Comparison of ENCODE assay signal across 8 cellular contexts in the genomic region with DNA sequence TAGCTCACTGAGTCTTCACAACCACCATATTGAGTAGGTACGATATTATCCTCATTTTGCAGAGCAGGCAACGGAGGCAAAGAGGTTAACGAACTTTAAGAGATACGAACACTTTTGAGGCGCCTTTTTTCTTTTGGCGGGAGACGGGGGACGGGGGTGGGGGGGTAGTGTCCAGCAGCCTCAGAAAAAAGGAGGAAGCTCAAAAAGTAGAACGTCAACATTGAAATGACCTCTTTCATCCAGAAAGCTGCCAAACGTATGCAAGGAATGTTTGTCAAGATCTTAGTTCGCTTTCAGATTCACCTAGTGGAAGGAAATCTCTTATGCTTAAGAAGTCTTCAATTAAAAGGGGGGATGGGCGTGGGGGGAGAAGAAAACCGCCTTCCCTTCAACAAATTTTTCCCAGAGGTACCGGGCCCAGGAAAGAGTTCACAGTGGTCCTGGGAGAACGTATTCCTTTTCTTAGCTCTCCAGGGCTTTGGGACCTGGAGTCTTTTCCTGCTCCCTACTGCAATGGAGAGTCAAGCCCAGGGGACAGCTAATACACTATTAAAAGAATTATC. TPM values are rescaled to one million over a fixed set of nuclear protein-coding genes. Genes with fewer than 3 reads are reported as not detected.
A peak's percentile ranks its signal among the peaks of the same experiment; 100 is the strongest.
DNase-seq lines count a peak whose midpoint lies in the region; ATAC-seq and TF ChIP-seq lines count a peak whose summit lies in the region.

No MANE protein-coding gene starts in this region.

- H3K36me3 Mint-ChIP-seq in activated CD8-positive, alpha-beta memory T cell treated with anti-CD3 and anti-CD28 coated beads, Interleukin-2, amount 10 ng/mL, durations not matched to agents 7 days and 5 days: peaks cover 2% of the 10 kb centered on the region
- peaks cover 6% of the 10 kb centered on the region for H3K36me3 Mint-ChIP-seq in activated T-helper 2 cell treated with anti-CD3 and anti-CD28 coated beads, Interferon-gamma antibody, Interleukin-2, Interleukin-4, amounts not matched to agents 10 μg/mL and 5 μg/mL and 100 μg/mL, durations not matched to agents 14 hours and 24 hours and 36 hours (ENCODE audit: low read depth)

- peaks cover 47% of the 10 kb centered on the region for H3K4me1 Mint-ChIP-seq in activated CD8-positive, alpha-beta memory T cell treated with anti-CD3 and anti-CD28 coated beads, Interleukin-2, amount 10 ng/mL, durations not matched to agents 7 days and 5 days
- peaks cover 39% of the 10 kb centered on the region for H3K4me1 Mint-ChIP-seq in activated T-helper 2 cell treated with anti-CD3 and anti-CD28 coated beads, Interferon-gamma antibody, Interleukin-2, Interleukin-4, amounts not matched to agents 10 μg/mL and 5 μg/mL and 100 μg/mL, durations not matched to agents 14 hours and 24 hours and 36 hours (ENCODE audit: low read depth)

- peak overlapping the region in 2 of 3 donors; percentile 56 to 74 for H3K4me3 ChIP-seq in right lobe of liver

- no peak for TF ChIP-seq POLR2A in right lobe of liver (IDR thresholded peaks at IDR 0.05)

- 43% methylated on average over 15 of the region's 15 CpGs for WGBS in right lobe of liver (ENCODE audit: insufficient coverage, low coverage, low lambda C conversion rate, missing lambda C conversion rate)

- CTCF ChIA-PET in activated CD8-positive, alpha-beta memory T cell treated with anti-CD3 and anti-CD28 coated beads, Interleukin-2, amount 10 ng/mL, durations not matched to agents 7 days and 5 days (lab: Charles Lee): interaction anchor here (1.2 kb wide), 1 partner anchor 43 kb away, joined by 4 read pairs; no protein-coding TSS in a partner anchor

- ATAC-seq in activated CD8-positive, alpha-beta memory T cell treated with anti-CD3 and anti-CD28 coated beads, Interleukin-2, amount 10 ng/mL, durations not matched to agents 7 days and 5 days: no peak
- ATAC-seq in right lobe of liver: no peak

- no peak for DNase-seq in activated CD8-positive, alpha-beta memory T cell treated with anti-CD3 and anti-CD28 coated beads, Interleukin-2, amount 10 ng/mL, durations not matched to agents 7 days and 5 days
- DNase-seq in activated CD8-positive, alpha-beta memory T cell treated with anti-CD3 and anti-CD28 coated beads, Interleukin-2, amount 50 U/mL, for 4 hours: no peak
- DNase-seq in activated T-helper 2 cell treated with anti-CD3 and anti-CD28 coated beads, Interferon-gamma antibody, Interleukin-2, Interleukin-4, amounts not matched to agents 10 μg/mL and 5 μg/mL and 100 μg/mL, durations not matched to agents 14 hours and 24 hours and 36 hours (ENCODE audit: low spot score): no peak
- no peak for DNase-seq in right lobe of liver
- peak; percentile 13 for DNase-seq in superior temporal gyrus (ENCODE audit: extremely low spot score)
- DNase-seq in GOT3 (lab: John Stamatoyannopoulos, UW): no peak
- DNase-seq in RKO (ENCODE audit: low spot score): no peak
- no peak for DNase-seq in NCI-H345 (lab: John Stamatoyannopoulos, UW)

- H3K36me3 ChIP-seq in right lobe of liver: no peaks in the 10 kb centered on the region

- no peak for TF ChIP-seq CTCF in right lobe of liver (IDR thresholded peaks at IDR 0.05)

- intact Hi-C loops in activated T-helper 2 cell treated with anti-CD3 and anti-CD28 coated beads, Interferon-gamma antibody, Interleukin-2, Interleukin-4, amounts not matched to agents 10 μg/mL and 5 μg/mL and 100 μg/mL, durations not matched to agents 14 hours and 24 hours and 36 hours (cut with micrococcal nuclease): loop anchor here (1.0 to 10.0 kb wide), 4 partner anchors 52 to 465 kb away; a partner anchor contains a TSS
- intact Hi-C loops in right lobe of liver (cut with DNase I): no loop called here

- no peak overlapping the region for H3K27ac ChIP-seq in right lobe of liver

- H3K9me3 ChIP-seq in right lobe of liver: no peaks in the 10 kb centered on the region

- peak overlapping the region; percentile 94 for H3K4me3 Mint-ChIP-seq in activated CD8-positive, alpha-beta memory T cell treated with anti-CD3 and anti-CD28 coated beads, Interleukin-2, amount 10 ng/mL, durations not matched to agents 7 days and 5 days
- peak overlapping the region; percentile 78 for H3K4me3 Mint-ChIP-seq in activated T-helper 2 cell treated with anti-CD3 and anti-CD28 coated beads, Interferon-gamma antibody, Interleukin-2, Interleukin-4, amounts not matched to agents 10 μg/mL and 5 μg/mL and 100 μg/mL, durations not matched to agents 14 hours and 24 hours and 36 hours (ENCODE audit: low read depth)

- H3K27me3 ChIP-seq in right lobe of liver: no peaks in the 10 kb centered on the region

- no peak overlapping the region for H3K27ac Mint-ChIP-seq in activated CD8-positive, alpha-beta memory T cell treated with anti-CD3 and anti-CD28 coated beads, Interleukin-2, amount 10 ng/mL, durations not matched to agents 7 days and 5 days
- no peak overlapping the region for H3K27ac Mint-ChIP-seq in activated T-helper 2 cell treated with anti-CD3 and anti-CD28 coated beads, Interferon-gamma antibody, Interleukin-2, Interleukin-4, amounts not matched to agents 10 μg/mL and 5 μg/mL and 100 μg/mL, durations not matched to agents 14 hours and 24 hours and 36 hours

- H3K4me1 ChIP-seq in right lobe of liver: peaks cover 0 to 12% (median 3%) of the 10 kb centered on the region in 4 donors

- H3K9me3 Mint-ChIP-seq in activated CD8-positive, alpha-beta memory T cell treated with anti-CD3 and anti-CD28 coated beads, Interleukin-2, amount 10 ng/mL, durations not matched to agents 7 days and 5 days (ENCODE audit: low read depth): no peaks in the 10 kb centered on the region
- no peaks in the 10 kb centered on the region for H3K9me3 Mint-ChIP-seq in activated T-helper 2 cell treated with anti-CD3 and anti-CD28 coated beads, Interferon-gamma antibody, Interleukin-2, Interleukin-4, amounts not matched to agents 10 μg/mL and 5 μg/mL and 100 μg/mL, durations not matched to agents 14 hours and 24 hours and 36 hours

- H3K27me3 Mint-ChIP-seq in activated CD8-positive, alpha-beta memory T cell treated with anti-CD3 and anti-CD28 coated beads, Interleukin-2, amount 10 ng/mL, durations not matched to agents 7 days and 5 days: peaks cover 29% of the 10 kb centered on the region
- peaks cover 17% of the 10 kb centered on the region for H3K27me3 Mint-ChIP-seq in activated T-helper 2 cell treated with anti-CD3 and anti-CD28 coated beads, Interferon-gamma antibody, Interleukin-2, Interleukin-4, amounts not matched to agents 10 μg/mL and 5 μg/mL and 100 μg/mL, durations not matched to agents 14 hours and 24 hours and 36 hours (ENCODE audit: low read depth)

RNA-seq across cellular contexts. Expression of a gene that starts 1.1 kb away (rescaled TPM):
- under 1 TPM; 0.58 to 0.94 TPM for total RNA-seq in activated CD8-positive, alpha-beta memory T cell treated with anti-CD3 and anti-CD28 coated beads, Interleukin-2, amount 10 ng/mL, durations not matched to agents 7 days and 5 days
- 1.6 TPM in 2 replicates for total RNA-seq in activated T-helper 2 cell treated with anti-CD3 and anti-CD28 coated beads, Interferon-gamma antibody, Interleukin-2, Interleukin-4, amounts not matched to agents 10 μg/mL and 5 μg/mL and 100 μg/mL, durations not matched to agents 14 hours and 24 hours and 36 hours
- total RNA-seq in right lobe of liver: under 1 TPM in 2 of 6 experiments, not detected in 4; 0.49 to 0.86 TPM

RNA-seq across cellular contexts. Expression of a gene that starts 1.5 kb away (rescaled TPM):
- 10 to 100 TPM; 31.1 to 69.9 TPM for total RNA-seq in activated CD8-positive, alpha-beta memory T cell treated with anti-CD3 and anti-CD28 coated beads, Interleukin-2, amount 10 ng/mL, durations not matched to agents 7 days and 5 days
- 78.7 and 84.6 TPM in 2 replicates for total RNA-seq in activated T-helper 2 cell treated with anti-CD3 and anti-CD28 coated beads, Interferon-gamma antibody, Interleukin-2, Interleukin-4, amounts not matched to agents 10 μg/mL and 5 μg/mL and 100 μg/mL, durations not matched to agents 14 hours and 24 hours and 36 hours
- 10 to 100 TPM; 12.0 to 22.6 (median 16.1) TPM for total RNA-seq in right lobe of liver
